10 cellular contexts compared by ENCODE assay signal in genomic region chr4:113682730-113683129, GRCh38.
DNase-seq lines count a peak whose midpoint lies in the region; ATAC-seq and TF ChIP-seq lines count a peak whose summit lies in the region.
"Had no signal": no experiment of that assay in that cellular context is flagged by ENCODE, and none has a peak within 500 bp of the region (broad histone marks: within the 10 kb centered on the region; RNA-seq: fewer than 3 reads in every experiment).

No MANE protein-coding gene starts in this region.

- H3K4me3 ChIP-seq in OCI-LY1 (ENCODE audit: low read depth, low read length, poor library complexity, severe bottlenecking) (no peak overlapping the region), epithelial cell of esophagus (ENCODE audit: low read length) (no peak overlapping the region)
- H3K4me3 ChIP-seq: spleen had no signal

- H3K4me1 ChIP-seq in OCI-LY1 (ENCODE audit: insufficient read depth, low read length, severe bottlenecking), result peaks cover 54% of the 10 kb centered on the region

- H4K20me1 ChIP-seq in OCI-LY1 (ENCODE audit: insufficient read depth, low read length), result no peaks in the 10 kb centered on the region

- H3K36me3 Mint-ChIP-seq in stimulated activated naive CD8-positive, alpha-beta T cell treated with anti-CD3 and anti-CD28 coated beads, Interleukin-15, Interleukin-2, amounts not matched to agents 100 ng/mL and 50 ng/mL, for 24 hours (ENCODE audit: low read depth), result peaks cover 72% of the 10 kb centered on the region

- ATAC-seq in stimulated activated naive CD8-positive, alpha-beta T cell treated with anti-CD3 and anti-CD28 coated beads, Interleukin-15, Interleukin-2, amounts not matched to agents 100 U/mL and 50 U/mL, for 24 hours, result no peak
- ATAC-seq: Panc1 had no signal

- peak overlapping the region; percentile 93 for H3K27ac Mint-ChIP-seq in stimulated activated naive CD8-positive, alpha-beta T cell treated with anti-CD3 and anti-CD28 coated beads, Interleukin-15, Interleukin-2, amounts not matched to agents 100 ng/mL and 50 ng/mL, for 24 hours

- peaks cover 91% of the 10 kb centered on the region for H3K36me3 ChIP-seq in OCI-LY1 (ENCODE audit: insufficient read depth, low read length)

- no peaks in the 10 kb centered on the region for H3K9me2 ChIP-seq in OCI-LY1 (ENCODE audit: low read depth, low read length)

- H3K9me3 Mint-ChIP-seq in stimulated activated naive CD8-positive, alpha-beta T cell treated with anti-CD3 and anti-CD28 coated beads, Interleukin-15, Interleukin-2, amounts not matched to agents 100 ng/mL and 50 ng/mL, for 24 hours, result peaks cover 15% of the 10 kb centered on the region

- H3K4me1 Mint-ChIP-seq in stimulated activated naive CD8-positive, alpha-beta T cell treated with anti-CD3 and anti-CD28 coated beads, Interleukin-15, Interleukin-2, amounts not matched to agents 100 ng/mL and 50 ng/mL, for 24 hours (ENCODE audit: low read depth), result peaks cover 91% of the 10 kb centered on the region

- peaks cover 65% of the 10 kb centered on the region for H3K79me2 ChIP-seq in OCI-LY1 (ENCODE audit: insufficient read depth, low read length)

- H3K9ac ChIP-seq in OCI-LY1 (ENCODE audit: low read length), result no peak overlapping the region

- no peaks in the 10 kb centered on the region for H3K27me3 ChIP-seq in OCI-LY1 (ENCODE audit: insufficient read depth, low read length)
- H3K27me3 ChIP-seq: spleen had no signal

- H3K4me2 ChIP-seq in OCI-LY1 (ENCODE audit: low read length), result 0 out of 2 replicates have a peak overlapping the region, but pooled peaks have one; percentile 34

- no peak for TF ChIP-seq CTCF in OCI-LY1 (IDR thresholded peaks at IDR 0.05; ENCODE audit: low read length)
- TF ChIP-seq CTCF in epithelial cell of esophagus (IDR thresholded peaks at IDR 0.05; ENCODE audit: insufficient read depth, low read depth, low read length, missing control alignments), result no peak

- H3K27me3 Mint-ChIP-seq in stimulated activated naive CD8-positive, alpha-beta T cell treated with anti-CD3 and anti-CD28 coated beads, Interleukin-15, Interleukin-2, amounts not matched to agents 100 ng/mL and 50 ng/mL, for 24 hours, result no peaks in the 10 kb centered on the region

- H3K9me3 ChIP-seq in OCI-LY1 (ENCODE audit: low read length), result 0 out of 2 replicates have a peak, but pooled peaks cover 2% of the 10 kb centered on the region

- no peaks in the 10 kb centered on the region for H3F3A ChIP-seq in OCI-LY1 (ENCODE audit: insufficient read depth, low read length)

- peak overlapping the region; percentile 69 for H3K4me3 Mint-ChIP-seq in stimulated activated naive CD8-positive, alpha-beta T cell treated with anti-CD3 and anti-CD28 coated beads, Interleukin-15, Interleukin-2, amounts not matched to agents 100 ng/mL and 50 ng/mL, for 24 hours

- H2AFZ ChIP-seq in OCI-LY1 (ENCODE audit: low read length), result no peak overlapping the region

- peak overlapping the region; percentile 70 for H3K27ac ChIP-seq in OCI-LY1 (ENCODE audit: low read depth, low read length, poor library complexity, severe bottlenecking)

- no peak for DNase-seq in stimulated activated naive CD8-positive, alpha-beta T cell treated with anti-CD3 and anti-CD28 coated beads, Interleukin-15, Interleukin-2, amounts not matched to agents 100 U/mL and 50 U/mL, for 24 hours
- DNase-seq in epithelial cell of esophagus (ENCODE audit: low read depth) (peak; percentile 62), NCI-H187 treated with DMSO at 0.1 percent for 48 hours (lab: John Stamatoyannopoulos, UW) (no peak), kidney glomerular epithelial cell (lab: John Stamatoyannopoulos, UW) (no peak), cortex of kidney (lab: John Stamatoyannopoulos, UW) (no peak), DMS79 treated with DMSO at 0.1 percent for 48 hours (lab: John Stamatoyannopoulos, UW) (no peak)
- DNase-seq: spleen had no signal
